Comparison of ENCODE assay signal across 8 cellular contexts in the genomic region with DNA sequence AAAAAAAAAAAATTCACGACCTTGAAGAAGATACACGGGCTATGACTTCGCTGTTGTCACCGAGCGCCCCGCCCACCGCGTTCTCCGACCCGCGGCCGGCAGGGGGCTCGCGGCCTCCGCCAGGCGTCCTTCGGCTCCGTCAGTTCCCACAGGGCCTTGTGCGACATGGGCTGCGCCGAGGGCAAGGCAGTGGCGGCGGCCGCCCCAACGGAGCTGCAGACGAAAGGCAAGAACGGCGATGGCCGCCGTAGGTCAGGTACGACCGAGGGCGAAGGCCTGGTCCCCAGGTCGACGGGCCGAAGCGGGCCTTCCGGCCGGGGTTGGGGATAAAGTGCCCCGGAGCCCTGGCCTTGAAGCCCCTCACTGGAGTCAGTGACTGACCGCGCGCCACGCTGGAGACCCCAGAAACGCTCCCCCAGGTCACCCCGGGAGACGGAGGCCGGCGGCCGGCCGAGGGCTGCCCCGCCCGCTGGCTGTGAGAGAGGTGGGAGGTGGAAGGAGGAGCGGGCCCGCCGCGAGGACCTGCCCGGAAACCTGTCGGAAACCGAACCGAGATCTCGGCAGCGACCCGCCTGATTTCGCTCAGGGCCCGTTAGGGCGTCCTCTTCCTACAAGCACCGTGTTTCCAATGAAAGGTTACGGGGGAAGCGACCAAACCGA. TPM values are rescaled to one million over a fixed set of nuclear protein-coding genes. Genes with fewer than 3 reads are reported as not detected.
DNase-seq lines count a peak whose midpoint lies in the region; ATAC-seq, FAIRE-seq and TF ChIP-seq lines count a peak whose summit lies in the region.

A gene (plus strand): TSS at position 142 of the 660 bp plus-strand sequence. CDS start 24 bp downstream, at position 166.

- H3K36me3 ChIP-seq in HUES48 (ENCODE audit: control insufficient read depth, insufficient read depth, low read length) (no peaks in the 10 kb centered on the region), keratinocyte (ENCODE audit: control insufficient read depth in 2 of 2, extremely low read depth in 1 of 2, insufficient read depth in 2 of 2, low read length in 2 of 2) (no peaks in the 10 kb centered on the region)

- peak within 1 kb of the TSS; percentile 84 for H3K4me2 ChIP-seq in keratinocyte (ENCODE audit: control insufficient read depth, extremely low read depth, insufficient read depth, low read depth, low read length)

- H3K27ac ChIP-seq in HUES48 (ENCODE audit: low read depth, low read length) (peak within 1 kb of the TSS; percentile 39), caudate nucleus (ENCODE audit: low read depth, low read length) (no peak within 1 kb of the TSS), keratinocyte (ENCODE audit: control insufficient read depth, insufficient read depth, low read length) (peak within 1 kb of the TSS; percentile 76)

- no peaks in the 10 kb centered on the region for H3K9me3 ChIP-seq in HUES48 (ENCODE audit: control insufficient read depth, insufficient read depth, low read length)
- no peaks in the 10 kb centered on the region for H3K9me3 ChIP-seq in keratinocyte (ENCODE audit: control insufficient read depth, low read depth, low read length)

- H4K20me1 ChIP-seq in keratinocyte (ENCODE audit: control insufficient read depth, extremely low read depth, insufficient read depth, low read length) = no peaks in the 10 kb centered on the region

- H3K4me3 ChIP-seq in HUES48 (ENCODE audit: low read depth, low read length) = peak within 1 kb of the TSS; percentile 66
- H3K4me3 ChIP-seq in keratinocyte (ENCODE audit: control insufficient read depth in 2 of 3, extremely low read depth in 1 of 3, insufficient read depth in 2 of 3, low read depth in 1 of 3, low read length in 3 of 3) = peak within 1 kb of the TSS; percentile 63 to 74 (median 73)

- ATAC-seq in GM21367 (IDR thresholded peaks at IDR 0.05; ENCODE audit: unreplicated experiment) = peak; percentile 85

- FAIRE-seq in keratinocyte (lab: Jason Lieb, UNC) = no peak

- H3K4me1 ChIP-seq in HUES48 (ENCODE audit: control insufficient read depth, insufficient read depth, low read length) = 0 out of 2 replicates have a peak, but pooled peaks cover 3% of the 10 kb centered on the region
- peaks cover 22% of the 10 kb centered on the region for H3K4me1 ChIP-seq in keratinocyte (ENCODE audit: control insufficient read depth, extremely low read depth, insufficient read depth, low read length)

- TF ChIP-seq CTCF in keratinocyte (optimal IDR thresholded peaks at IDR 0.05 in 1 of 3, IDR thresholded peaks at IDR 0.05 in 1 of 3, conservative IDR thresholded peaks at IDR 0.05 in 1 of 3; ENCODE audit: extremely low read depth in 1 of 3, insufficient read depth in 2 of 3, low read length in 3 of 3) = peak; percentile 69 to 89 (median 87)

- peak within 1 kb of the TSS; percentile 96 for H2AFZ ChIP-seq in keratinocyte (ENCODE audit: control insufficient read depth, low read length)

- H3K79me2 ChIP-seq in keratinocyte (ENCODE audit: control insufficient read depth, insufficient read depth, low read length) = no peaks in the 10 kb centered on the region

- peaks cover 14% of the 10 kb centered on the region for H3K27me3 ChIP-seq in HUES48 (ENCODE audit: control insufficient read depth, insufficient read depth, low read length)
- H3K27me3 ChIP-seq in keratinocyte (ENCODE audit: control insufficient read depth, extremely low read depth, insufficient read depth, low read length) = no peaks in the 10 kb centered on the region

- no peaks in the 10 kb centered on the region for H3K9me1 ChIP-seq in keratinocyte (ENCODE audit: control insufficient read depth, extremely low read depth, insufficient read depth, low read length)

- DNase-seq in COLO668 (lab: John Stamatoyannopoulos, UW; ENCODE audit: unreplicated experiment) = peak; percentile 93
- peak; percentile 57 to 77 (median 73) for DNase-seq in activated CD4-positive, CD25-positive, alpha-beta regulatory T cell (lab: John Stamatoyannopoulos, UW)
- peak in 48 of 61 donors; percentile 2 to 65 (median 28) for DNase-seq in caudate nucleus (lab: John Stamatoyannopoulos, UW)
- DNase-seq in keratinocyte (ENCODE audit: low read depth, low spot score) = no peak
- DNase-seq in stimulated activated CD4-positive, alpha-beta T cell treated with anti-CD3 and anti-CD28 coated beads, Interleukin-12 subunit alpha, Interleukin-12 subunit beta, amount 100 ng/mL, for 48 hours (ENCODE audit: low read depth in 2 of 3, low spot score in 1 of 3) = peak; percentile 70 to 82 (median 71)
- DNase-seq in RKO (ENCODE audit: low spot score) = no peak

- dilution Hi-C loops in keratinocyte (cut with MboI; ENCODE audit: extremely low pct_ligation_motif_present, low sequenced_read_pairs) = loop anchor here (25.0 kb wide), 1 partner anchor 97 kb away; a partner anchor contains a TSS

- H3K9ac ChIP-seq in HUES48 (ENCODE audit: low read depth, low read length) = peak within 1 kb of the TSS; percentile 64; the same call in 1 of the 2 replicates
- H3K9ac ChIP-seq in keratinocyte (ENCODE audit: control insufficient read depth, extremely low read depth, insufficient read depth, low read length) = peak within 1 kb of the TSS; percentile 83

RNA-seq across cellular contexts. Expression of the gene that starts here (rescaled TPM):
- polyA plus RNA-seq in keratinocyte = 41.5 to 88.9 TPM (median 65.6 TPM) in 3 replicates
- 51.8 TPM for polyA plus RNA-seq in keratinocyte (2011; ENCODE audit: low read depth)
- 43.8 and 91.4 TPM in 2 replicates for polyA plus RNA-seq in keratinocyte (2011; cell fraction: cytosol; rRNA removed)
- 89.8 and 94.0 TPM in 2 replicates for polyA plus RNA-seq in keratinocyte (2011; cell fraction: nucleus; rRNA removed)
- polyA plus RNA-seq in keratinocyte (2012; ENCODE audit: low replicate concordance) = 45.9 and 67.9 TPM in 2 replicates
- 93.1 to 182 TPM (median 118 TPM) in 3 replicates for polyA minus RNA-seq in keratinocyte
- polyA minus RNA-seq in keratinocyte (2011; cell fraction: cytosol; rRNA and poly(A)+ RNA removed) = 34.3 TPM
- polyA minus RNA-seq in keratinocyte (2011; cell fraction: nucleus; rRNA and poly(A)+ RNA removed) = 83.6 and 130 TPM in 2 replicates

Comparison
In these comparisons a context has a peak if more than half of its experiments do, and no peak if none do; other contexts are left out.
1. DNase-seq: peak in COLO668 (single experiment), activated CD4-positive, CD25-positive, alpha-beta regulatory T cell (4 of 4), caudate nucleus (48 of 61) and stimulated activated CD4-positive, alpha-beta T cell treated with anti-CD3 and anti-CD28 coated beads, Interleukin-12 subunit alpha, Interleukin-12 subunit beta, amount 100 ng/mL, for 48 hours (3 of 3); none in keratinocyte (single experiment) and RKO (single experiment).